1 cellular context compared by ENCODE assay signal in the genomic region with DNA sequence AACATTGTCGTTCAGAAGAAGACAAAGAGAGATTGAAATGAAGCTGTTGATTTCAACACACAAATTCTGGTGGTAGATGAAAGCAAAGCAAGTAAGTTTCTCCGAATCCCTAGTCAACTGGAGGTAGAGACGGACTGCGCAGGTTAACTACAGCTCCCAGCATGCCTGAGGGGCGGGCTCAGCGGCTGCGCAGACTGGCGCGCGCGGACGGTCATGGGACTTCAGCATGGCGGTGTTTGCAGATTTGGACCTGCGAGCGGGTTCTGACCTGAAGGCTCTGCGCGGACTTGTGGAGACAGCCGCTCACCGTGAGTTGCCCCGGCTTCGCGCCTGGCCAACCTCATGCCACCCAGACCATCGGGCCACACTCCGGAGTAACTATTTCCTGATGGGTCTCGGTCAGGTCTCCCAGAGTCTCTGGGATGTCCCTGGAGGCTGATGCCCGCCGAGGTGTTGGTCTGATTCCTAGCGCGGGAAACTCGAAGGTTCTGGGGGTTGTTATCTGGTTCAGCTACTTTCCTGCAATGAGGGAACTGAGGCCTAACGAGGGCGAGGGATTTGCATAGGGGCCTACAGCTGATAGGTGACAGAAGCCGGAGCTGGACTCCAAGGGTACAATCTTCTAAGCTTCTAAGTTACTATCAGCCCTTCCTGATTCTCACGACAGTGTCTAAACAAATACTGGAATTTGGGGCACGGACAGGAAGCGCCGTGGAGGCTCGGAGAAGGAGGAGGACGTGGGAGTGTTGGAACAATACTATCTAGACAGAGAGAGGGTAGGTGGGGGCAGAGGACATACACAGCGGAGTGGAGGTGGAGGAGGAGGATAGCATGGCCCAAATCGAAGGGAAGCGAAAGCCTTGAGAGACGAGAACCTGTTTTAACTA.
TF ChIP-seq lines count a peak whose summit lies in the region.

A gene (plus strand): TSS at position 214 of the 887 bp plus-strand sequence. CDS start 13 bp downstream, at position 227.

TF ChIP-seq in WTC11, 78 proteins besides CTCF, POLR2A, EP300 and RAD21 (continued from another document):
- TF ChIP-seq, protein P1, sequence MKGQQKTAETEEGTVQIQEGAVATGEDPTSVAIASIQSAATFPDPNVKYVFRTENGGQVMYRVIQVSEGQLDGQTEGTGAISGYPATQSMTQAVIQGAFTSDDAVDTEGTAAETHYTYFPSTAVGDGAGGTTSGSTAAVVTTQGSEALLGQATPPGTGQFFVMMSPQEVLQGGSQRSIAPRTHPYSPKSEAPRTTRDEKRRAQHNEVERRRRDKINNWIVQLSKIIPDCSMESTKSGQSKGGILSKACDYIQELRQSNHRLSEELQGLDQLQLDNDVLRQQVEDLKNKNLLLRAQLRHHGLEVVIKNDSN (CRISPR knock-in tag; IDR thresholded peaks at IDR 0.05) = peak; percentile 62
- TF ChIP-seq HMGA2 (CRISPR knock-in tag; IDR thresholded peaks at IDR 0.05) (no peak), TEAD1 (CRISPR knock-in tag; IDR thresholded peaks at IDR 0.05) (0 out of 2 replicates have a peak, but pooled peaks have one; percentile 53), SP1 (CRISPR knock-in tag; conservative IDR thresholded peaks at IDR 0.05) (peak; percentile 91), ZNF396 (CRISPR knock-in tag; IDR thresholded peaks at IDR 0.05; ENCODE audit: borderline replicate concordance) (no peak), ZNF317 (CRISPR knock-in tag; IDR thresholded peaks at IDR 0.05; ENCODE audit: borderline replicate concordance, low read depth) (no peak), GABPB1 (CRISPR knock-in tag; IDR thresholded peaks at IDR 0.05) (peak; percentile 18; the same call in 1 of the 2 replicates), NFATC4 (CRISPR knock-in tag; IDR thresholded peaks at IDR 0.05) (no peak), ZNF263 (CRISPR knock-in tag; IDR thresholded peaks at IDR 0.05; ENCODE audit: low read depth) (no peak)
- TF ChIP-seq, protein P2, sequence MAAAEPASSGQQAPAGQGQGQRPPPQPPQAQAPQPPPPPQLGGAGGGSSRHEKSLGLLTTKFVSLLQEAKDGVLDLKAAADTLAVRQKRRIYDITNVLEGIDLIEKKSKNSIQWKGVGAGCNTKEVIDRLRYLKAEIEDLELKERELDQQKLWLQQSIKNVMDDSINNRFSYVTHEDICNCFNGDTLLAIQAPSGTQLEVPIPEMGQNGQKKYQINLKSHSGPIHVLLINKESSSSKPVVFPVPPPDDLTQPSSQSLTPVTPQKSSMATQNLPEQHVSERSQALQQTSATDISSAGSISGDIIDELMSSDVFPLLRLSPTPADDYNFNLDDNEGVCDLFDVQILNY (CRISPR knock-in tag; IDR thresholded peaks at IDR 0.05) = no peak
- TF ChIP-seq, protein P3, sequence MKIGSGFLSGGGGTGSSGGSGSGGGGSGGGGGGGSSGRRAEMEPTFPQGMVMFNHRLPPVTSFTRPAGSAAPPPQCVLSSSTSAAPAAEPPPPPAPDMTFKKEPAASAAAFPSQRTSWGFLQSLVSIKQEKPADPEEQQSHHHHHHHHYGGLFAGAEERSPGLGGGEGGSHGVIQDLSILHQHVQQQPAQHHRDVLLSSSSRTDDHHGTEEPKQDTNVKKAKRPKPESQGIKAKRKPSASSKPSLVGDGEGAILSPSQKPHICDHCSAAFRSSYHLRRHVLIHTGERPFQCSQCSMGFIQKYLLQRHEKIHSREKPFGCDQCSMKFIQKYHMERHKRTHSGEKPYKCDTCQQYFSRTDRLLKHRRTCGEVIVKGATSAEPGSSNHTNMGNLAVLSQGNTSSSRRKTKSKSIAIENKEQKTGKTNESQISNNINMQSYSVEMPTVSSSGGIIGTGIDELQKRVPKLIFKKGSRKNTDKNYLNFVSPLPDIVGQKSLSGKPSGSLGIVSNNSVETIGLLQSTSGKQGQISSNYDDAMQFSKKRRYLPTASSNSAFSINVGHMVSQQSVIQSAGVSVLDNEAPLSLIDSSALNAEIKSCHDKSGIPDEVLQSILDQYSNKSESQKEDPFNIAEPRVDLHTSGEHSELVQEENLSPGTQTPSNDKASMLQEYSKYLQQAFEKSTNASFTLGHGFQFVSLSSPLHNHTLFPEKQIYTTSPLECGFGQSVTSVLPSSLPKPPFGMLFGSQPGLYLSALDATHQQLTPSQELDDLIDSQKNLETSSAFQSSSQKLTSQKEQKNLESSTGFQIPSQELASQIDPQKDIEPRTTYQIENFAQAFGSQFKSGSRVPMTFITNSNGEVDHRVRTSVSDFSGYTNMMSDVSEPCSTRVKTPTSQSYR (CRISPR knock-in tag; IDR thresholded peaks at IDR 0.05) = no peak
- TF ChIP-seq, protein P4, sequence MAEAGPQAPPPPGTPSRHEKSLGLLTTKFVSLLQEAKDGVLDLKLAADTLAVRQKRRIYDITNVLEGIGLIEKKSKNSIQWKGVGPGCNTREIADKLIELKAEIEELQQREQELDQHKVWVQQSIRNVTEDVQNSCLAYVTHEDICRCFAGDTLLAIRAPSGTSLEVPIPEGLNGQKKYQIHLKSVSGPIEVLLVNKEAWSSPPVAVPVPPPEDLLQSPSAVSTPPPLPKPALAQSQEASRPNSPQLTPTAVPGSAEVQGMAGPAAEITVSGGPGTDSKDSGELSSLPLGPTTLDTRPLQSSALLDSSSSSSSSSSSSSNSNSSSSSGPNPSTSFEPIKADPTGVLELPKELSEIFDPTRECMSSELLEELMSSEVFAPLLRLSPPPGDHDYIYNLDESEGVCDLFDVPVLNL (CRISPR knock-in tag; IDR thresholded peaks at IDR 0.05; ENCODE audit: borderline replicate concordance, low read depth) = no peak
- TF ChIP-seq, protein P5, sequence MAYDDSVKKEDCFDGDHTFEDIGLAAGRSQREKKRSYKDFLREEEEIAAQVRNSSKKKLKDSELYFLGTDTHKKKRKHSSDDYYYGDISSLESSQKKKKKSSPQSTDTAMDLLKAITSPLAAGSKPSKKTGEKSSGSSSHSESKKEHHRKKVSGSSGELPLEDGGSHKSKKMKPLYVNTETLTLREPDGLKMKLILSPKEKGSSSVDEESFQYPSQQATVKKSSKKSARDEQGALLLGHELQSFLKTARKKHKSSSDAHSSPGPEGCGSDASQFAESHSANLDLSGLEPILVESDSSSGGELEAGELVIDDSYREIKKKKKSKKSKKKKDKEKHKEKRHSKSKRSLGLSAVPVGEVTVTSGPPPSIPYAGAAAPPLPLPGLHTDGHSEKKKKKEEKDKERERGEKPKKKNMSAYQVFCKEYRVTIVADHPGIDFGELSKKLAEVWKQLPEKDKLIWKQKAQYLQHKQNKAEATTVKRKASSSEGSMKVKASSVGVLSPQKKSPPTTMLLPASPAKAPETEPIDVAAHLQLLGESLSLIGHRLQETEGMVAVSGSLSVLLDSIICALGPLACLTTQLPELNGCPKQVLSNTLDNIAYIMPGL (CRISPR knock-in tag; IDR thresholded peaks at IDR 0.05) = peak; percentile 5; the same call in 1 of the 2 replicates
- TF ChIP-seq, protein P6, sequence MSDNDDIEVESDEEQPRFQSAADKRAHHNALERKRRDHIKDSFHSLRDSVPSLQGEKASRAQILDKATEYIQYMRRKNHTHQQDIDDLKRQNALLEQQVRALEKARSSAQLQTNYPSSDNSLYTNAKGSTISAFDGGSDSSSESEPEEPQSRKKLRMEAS (CRISPR knock-in tag; IDR thresholded peaks at IDR 0.05) = peak; percentile 46; the same call in 1 of the 2 replicates
- TF ChIP-seq, protein P7, sequence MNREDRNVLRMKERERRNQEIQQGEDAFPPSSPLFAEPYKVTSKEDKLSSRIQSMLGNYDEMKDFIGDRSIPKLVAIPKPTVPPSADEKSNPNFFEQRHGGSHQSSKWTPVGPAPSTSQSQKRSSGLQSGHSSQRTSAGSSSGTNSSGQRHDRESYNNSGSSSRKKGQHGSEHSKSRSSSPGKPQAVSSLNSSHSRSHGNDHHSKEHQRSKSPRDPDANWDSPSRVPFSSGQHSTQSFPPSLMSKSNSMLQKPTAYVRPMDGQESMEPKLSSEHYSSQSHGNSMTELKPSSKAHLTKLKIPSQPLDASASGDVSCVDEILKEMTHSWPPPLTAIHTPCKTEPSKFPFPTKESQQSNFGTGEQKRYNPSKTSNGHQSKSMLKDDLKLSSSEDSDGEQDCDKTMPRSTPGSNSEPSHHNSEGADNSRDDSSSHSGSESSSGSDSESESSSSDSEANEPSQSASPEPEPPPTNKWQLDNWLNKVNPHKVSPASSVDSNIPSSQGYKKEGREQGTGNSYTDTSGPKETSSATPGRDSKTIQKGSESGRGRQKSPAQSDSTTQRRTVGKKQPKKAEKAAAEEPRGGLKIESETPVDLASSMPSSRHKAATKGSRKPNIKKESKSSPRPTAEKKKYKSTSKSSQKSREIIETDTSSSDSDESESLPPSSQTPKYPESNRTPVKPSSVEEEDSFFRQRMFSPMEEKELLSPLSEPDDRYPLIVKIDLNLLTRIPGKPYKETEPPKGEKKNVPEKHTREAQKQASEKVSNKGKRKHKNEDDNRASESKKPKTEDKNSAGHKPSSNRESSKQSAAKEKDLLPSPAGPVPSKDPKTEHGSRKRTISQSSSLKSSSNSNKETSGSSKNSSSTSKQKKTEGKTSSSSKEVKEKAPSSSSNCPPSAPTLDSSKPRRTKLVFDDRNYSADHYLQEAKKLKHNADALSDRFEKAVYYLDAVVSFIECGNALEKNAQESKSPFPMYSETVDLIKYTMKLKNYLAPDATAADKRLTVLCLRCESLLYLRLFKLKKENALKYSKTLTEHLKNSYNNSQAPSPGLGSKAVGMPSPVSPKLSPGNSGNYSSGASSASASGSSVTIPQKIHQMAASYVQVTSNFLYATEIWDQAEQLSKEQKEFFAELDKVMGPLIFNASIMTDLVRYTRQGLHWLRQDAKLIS (CRISPR knock-in tag; IDR thresholded peaks at IDR 0.05; ENCODE audit: borderline replicate concordance) = no peak
- TF ChIP-seq, protein P8, sequence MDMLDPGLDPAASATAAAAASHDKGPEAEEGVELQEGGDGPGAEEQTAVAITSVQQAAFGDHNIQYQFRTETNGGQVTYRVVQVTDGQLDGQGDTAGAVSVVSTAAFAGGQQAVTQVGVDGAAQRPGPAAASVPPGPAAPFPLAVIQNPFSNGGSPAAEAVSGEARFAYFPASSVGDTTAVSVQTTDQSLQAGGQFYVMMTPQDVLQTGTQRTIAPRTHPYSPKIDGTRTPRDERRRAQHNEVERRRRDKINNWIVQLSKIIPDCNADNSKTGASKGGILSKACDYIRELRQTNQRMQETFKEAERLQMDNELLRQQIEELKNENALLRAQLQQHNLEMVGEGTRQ (CRISPR knock-in tag; IDR thresholded peaks at IDR 0.05) = peak; percentile 71
- TF ChIP-seq, protein P9, sequence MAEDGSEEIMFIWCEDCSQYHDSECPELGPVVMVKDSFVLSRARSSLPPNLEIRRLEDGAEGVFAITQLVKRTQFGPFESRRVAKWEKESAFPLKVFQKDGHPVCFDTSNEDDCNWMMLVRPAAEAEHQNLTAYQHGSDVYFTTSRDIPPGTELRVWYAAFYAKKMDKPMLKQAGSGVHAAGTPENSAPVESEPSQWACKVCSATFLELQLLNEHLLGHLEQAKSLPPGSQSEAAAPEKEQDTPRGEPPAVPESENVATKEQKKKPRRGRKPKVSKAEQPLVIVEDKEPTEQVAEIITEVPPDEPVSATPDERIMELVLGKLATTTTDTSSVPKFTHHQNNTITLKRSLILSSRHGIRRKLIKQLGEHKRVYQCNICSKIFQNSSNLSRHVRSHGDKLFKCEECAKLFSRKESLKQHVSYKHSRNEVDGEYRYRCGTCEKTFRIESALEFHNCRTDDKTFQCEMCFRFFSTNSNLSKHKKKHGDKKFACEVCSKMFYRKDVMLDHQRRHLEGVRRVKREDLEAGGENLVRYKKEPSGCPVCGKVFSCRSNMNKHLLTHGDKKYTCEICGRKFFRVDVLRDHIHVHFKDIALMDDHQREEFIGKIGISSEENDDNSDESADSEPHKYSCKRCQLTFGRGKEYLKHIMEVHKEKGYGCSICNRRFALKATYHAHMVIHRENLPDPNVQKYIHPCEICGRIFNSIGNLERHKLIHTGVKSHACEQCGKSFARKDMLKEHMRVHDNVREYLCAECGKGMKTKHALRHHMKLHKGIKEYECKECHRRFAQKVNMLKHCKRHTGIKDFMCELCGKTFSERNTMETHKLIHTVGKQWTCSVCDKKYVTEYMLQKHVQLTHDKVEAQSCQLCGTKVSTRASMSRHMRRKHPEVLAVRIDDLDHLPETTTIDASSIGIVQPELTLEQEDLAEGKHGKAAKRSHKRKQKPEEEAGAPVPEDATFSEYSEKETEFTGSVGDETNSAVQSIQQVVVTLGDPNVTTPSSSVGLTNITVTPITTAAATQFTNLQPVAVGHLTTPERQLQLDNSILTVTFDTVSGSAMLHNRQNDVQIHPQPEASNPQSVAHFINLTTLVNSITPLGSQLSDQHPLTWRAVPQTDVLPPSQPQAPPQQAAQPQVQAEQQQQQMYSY (CRISPR knock-in tag; IDR thresholded peaks at IDR 0.05) = peak; percentile 44; the same call in 1 of the 2 replicates
